Comparison of ENCODE assay signal across 1 cellular context in genomic region chr7:1575809-1576208, GRCh38.
TF ChIP-seq lines count a peak whose summit lies in the region.

No MANE protein-coding gene starts in this region.

TF ChIP-seq in IMR-90, 13 proteins besides CTCF, POLR2A, EP300 and RAD21:
- TF ChIP-seq CEBPB (IDR thresholded peaks at IDR 0.05; ENCODE audit: low read depth, low read length) (no peak), NFE2L2 (IDR thresholded peaks at IDR 0.05; ENCODE audit: low read depth, low read length) (no peak)
TF ChIP-seq in IMR-90: peak in this region for 0.
